In genomic region chr2:207143474-207144190, GRCh38 we compare ENCODE assay signal across 8 cellular contexts. TPM values are rescaled to one million over a fixed set of nuclear protein-coding genes. Genes with fewer than 3 reads are reported as not detected.
DNase-seq lines count a peak whose midpoint lies in the region; ATAC-seq, FAIRE-seq and TF ChIP-seq lines count a peak whose summit lies in the region.

No MANE protein-coding gene starts in this region.

- H3K4me1 ChIP-seq in osteoblast (ENCODE audit: insufficient read depth, low read length) = peaks cover 40% of the 10 kb centered on the region

- H3K9me3 ChIP-seq in osteoblast (ENCODE audit: low read depth, low read length) = no peaks in the 10 kb centered on the region

- peaks cover 68% of the 10 kb centered on the region for H4K20me1 ChIP-seq in osteoblast (ENCODE audit: insufficient read depth, low read length)

- peak overlapping the region; percentile 81 for H3K4me2 ChIP-seq in osteoblast (ENCODE audit: insufficient read depth, low read length)

- H3K4me1 Mint-ChIP-seq in activated T-helper 17 cell treated with anti-CD3 and anti-CD28 coated beads, Interleukin-2, amount 50 U/mL, for 72 hours = peaks cover 39% of the 10 kb centered on the region

- TF ChIP-seq CTCF in osteoblast (IDR thresholded peaks at IDR 0.05; ENCODE audit: extremely low read depth, low read depth, low read length) = no peak

- H3K27me3 ChIP-seq in osteoblast (ENCODE audit: insufficient read depth, low read length) = no peaks in the 10 kb centered on the region

- H3K4me3 Mint-ChIP-seq in activated T-helper 17 cell treated with anti-CD3 and anti-CD28 coated beads, Interleukin-2, amount 50 U/mL, for 72 hours = peak overlapping the region; percentile 71

- peak; percentile 27 for DNase-seq in Daoy (ENCODE audit: low read depth)
- peak; percentile 12 for DNase-seq in NCI-H345 treated with DMSO at 0.1 percent for 48 hours (lab: John Stamatoyannopoulos, UW; ENCODE audit: unreplicated experiment)
- peak; percentile 92 for DNase-seq in foreskin melanocyte
- DNase-seq in osteoblast (ENCODE audit: insufficient read length, low spot score, missing footprints) = peak; percentile 47
- no peak for DNase-seq in frontal cortex (ENCODE audit: low spot score in 2 of 2)
- no peak for DNase-seq in DMS114 treated with DMSO at 0.1 percent for 48 hours (lab: John Stamatoyannopoulos, UW; ENCODE audit: unreplicated experiment)

- H3K27ac ChIP-seq in osteoblast (ENCODE audit: low read depth, low read length) = peak overlapping the region; percentile 84

- peaks cover 26% of the 10 kb centered on the region for H3K36me3 Mint-ChIP-seq in activated T-helper 17 cell treated with anti-CD3 and anti-CD28 coated beads, Interleukin-2, amount 50 U/mL, for 72 hours (ENCODE audit: low read depth)

- H3K79me2 ChIP-seq in osteoblast (ENCODE audit: insufficient read depth, low read length) = peaks cover 97% of the 10 kb centered on the region

- no peak for FAIRE-seq in frontal cortex (lab: Jason Lieb, UNC)

- no peak overlapping the region for H2AFZ ChIP-seq in osteoblast (ENCODE audit: low read length)

- no peaks in the 10 kb centered on the region for H3K27me3 Mint-ChIP-seq in activated T-helper 17 cell treated with anti-CD3 and anti-CD28 coated beads, Interleukin-2, amount 50 U/mL, for 72 hours

- H3K9me3 Mint-ChIP-seq in activated T-helper 17 cell treated with anti-CD3 and anti-CD28 coated beads, Interleukin-2, amount 50 U/mL, for 72 hours = no peaks in the 10 kb centered on the region

- H3K27ac Mint-ChIP-seq in activated T-helper 17 cell treated with anti-CD3 and anti-CD28 coated beads, Interleukin-2, amount 50 U/mL, for 72 hours = peak overlapping the region; percentile 94

- ATAC-seq in HG02623 (IDR thresholded peaks at IDR 0.05; ENCODE audit: unreplicated experiment) = peak; percentile 44
- ATAC-seq in activated T-helper 17 cell treated with anti-CD3 and anti-CD28 coated beads, Interleukin-2, amount 50 U/mL, for 72 hours (replicated peaks) = peak; percentile 82

- H3K36me3 ChIP-seq in osteoblast (ENCODE audit: insufficient read depth, low read length) = peaks cover 8% of the 10 kb centered on the region

- peak overlapping the region; percentile 49 for H3K4me3 ChIP-seq in osteoblast (ENCODE audit: insufficient read depth, low read length)

RNA-seq across cellular contexts. Expression of gene KLF7, which starts 22.1 kb away (rescaled TPM):
- 10.7 TPM in 2 replicates for total RNA-seq in Daoy (2014; rRNA removed; shearing (Covaris generic))
- 10 to 100 TPM; 32.8 to 40.6 TPM for total RNA-seq in activated T-helper 17 cell treated with anti-CD3 and anti-CD28 coated beads, Interleukin-2, amount 50 U/mL, for 72 hours
- total RNA-seq in osteoblast = 31.1 and 38.9 TPM in 2 replicates
- total RNA-seq in frontal cortex = 52.6 TPM

Comparison
In these comparisons a context has a peak if more than half of its experiments do, and no peak if none do; other contexts are left out.
1. DNase-seq: peak in Daoy (single experiment), NCI-H345 treated with DMSO at 0.1 percent for 48 hours (single experiment), foreskin melanocyte (single experiment) and osteoblast (single experiment); none in frontal cortex (0 of 2) and DMS114 treated with DMSO at 0.1 percent for 48 hours (single experiment).